ENCODE assay signal across 8 cellular contexts in the genomic region with DNA sequence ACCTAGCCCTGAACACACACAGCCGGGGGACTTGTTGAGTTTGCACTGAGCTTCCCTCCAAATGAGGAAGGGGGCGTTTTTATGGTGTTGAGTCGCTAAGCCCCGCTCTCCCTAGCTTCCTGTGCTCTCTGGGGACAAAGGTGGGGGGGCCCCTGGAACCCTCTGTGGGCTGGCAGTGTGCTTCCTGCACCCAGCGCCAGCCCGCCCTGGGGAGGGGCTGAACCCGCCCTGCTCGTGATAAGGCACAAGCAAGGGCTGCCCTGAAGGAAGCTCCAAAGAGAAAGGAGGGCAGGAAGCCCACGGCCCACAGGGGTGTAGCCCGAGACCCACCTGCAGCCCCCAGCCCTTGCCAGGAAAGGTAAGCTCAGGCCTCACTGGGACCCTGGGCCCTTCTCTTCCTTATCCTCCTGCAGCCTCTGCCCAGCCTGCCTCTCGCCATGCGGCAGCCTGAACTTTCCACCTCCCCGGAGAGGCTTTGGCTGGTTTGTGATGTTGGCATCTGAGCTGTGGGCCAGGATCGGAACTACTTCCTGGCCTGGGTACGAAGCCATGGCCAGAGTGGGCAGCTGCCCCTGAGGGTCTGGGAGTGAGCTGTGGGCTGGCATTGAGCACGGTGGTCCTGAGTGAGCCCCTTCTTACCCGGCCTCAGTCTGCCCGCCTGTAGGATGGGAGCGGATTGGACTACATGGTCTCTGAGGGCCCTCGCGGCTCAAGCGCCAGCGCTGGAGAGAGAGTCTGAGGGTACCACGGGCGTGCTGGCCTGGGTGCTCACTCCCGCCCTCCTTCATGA. TPM values are rescaled to one million over a fixed set of nuclear protein-coding genes. Genes with fewer than 3 reads are reported as not detected.
DNase-seq lines count a peak whose midpoint lies in the region; ATAC-seq and TF ChIP-seq lines count a peak whose summit lies in the region.

Gene FERMT3 (plus strand): TSS at position 265 of the 790 bp plus-strand sequence. CDS start 644 bp downstream, outside the sequence.

- H3K9me2 ChIP-seq in SU-DHL-6 (replicated peaks; ENCODE audit: insufficient read depth, low read length), result no peaks in the 10 kb centered on the region

- peaks cover 30% of the 10 kb centered on the region for H3K36me3 Mint-ChIP-seq in WTC11

- POLR2A ChIA-PET in WTC11 (lab: Charles Lee), result interaction anchor here (0.6 to 1.5 kb wide), 4 partner anchors 13 to 36 kb away, joined by 3 to 4 read pairs (median 3); partner anchors contain the start of genes NUDT22 and TRPT1

- H3K4me3 ChIP-seq in SU-DHL-6 (ENCODE audit: insufficient read depth, low read length, poor library complexity, severe bottlenecking) (peak within 1 kb of the TSS; percentile 72), lung (peak within 1 kb of the TSS; percentile 34)

- H3K27me3 ChIP-seq in SU-DHL-6 (ENCODE audit: low read length), result no peaks in the 10 kb centered on the region
- H3K27me3 ChIP-seq in lung (ENCODE audit: control insufficient read depth, insufficient read depth), result no peaks in the 10 kb centered on the region

- H3K4me2 ChIP-seq in SU-DHL-6 (ENCODE audit: low read depth, low read length, poor library complexity, severe bottlenecking), result peak within 1 kb of the TSS; percentile 97

- H3K9ac ChIP-seq in SU-DHL-6 (ENCODE audit: low read length), result peak within 1 kb of the TSS; percentile 89

- no peak for TF ChIP-seq CTCF in SU-DHL-6 (IDR thresholded peaks at IDR 0.05; ENCODE audit: insufficient read depth, low read length, poor library complexity, severe bottlenecking)
- TF ChIP-seq CTCF in lung (IDR thresholded peaks at IDR 0.05; ENCODE audit: control extremely low read depth, extremely low read depth), result no peak
- TF ChIP-seq CTCF in WTC11 (IDR thresholded peaks at IDR 0.05), result no peak

- peak; percentile 48 for DNase-seq in activated naive CD8-positive, alpha-beta T cell treated with anti-CD3 and anti-CD28 coated beads, Interleukin-2, amount 50 U/mL, for 16 hours (ENCODE audit: low read depth, low spot score)
- DNase-seq in lung (ENCODE audit: low spot score) (peak; percentile 59), putamen (ENCODE audit: low spot score) (no peak), WTC11 (ENCODE audit: low spot score) (no peak)
- DNase-seq in stimulated activated CD8-positive, alpha-beta memory T cell treated with anti-CD3 and anti-CD28 coated beads, Interleukin-4, amount 100 ng/mL, for 48 hours, result peak; percentile 84

- 31 to 44% methylated on average over 26 of the region's 26 CpGs for WGBS in lung, 2 donors

- peaks cover 0 to 3% of the 10 kb centered on the region in 2 donors for H3K4me1 ChIP-seq in lung (ENCODE audit: control insufficient read depth in 2 of 2, insufficient read depth in 2 of 2, low read length in 2 of 2)

- H3K9me3 ChIP-seq in SU-DHL-6 (ENCODE audit: insufficient read depth, low read length) (no peaks in the 10 kb centered on the region), lung (ENCODE audit: control insufficient read depth in 2 of 2, insufficient read depth in 1 of 2, low read length in 1 of 2) (peaks cover 0 to 2% of the 10 kb centered on the region in 2 donors)

- H3K4me1 Mint-ChIP-seq in WTC11, result peaks cover 6% of the 10 kb centered on the region

- CTCF ChIA-PET in WTC11 (lab: Charles Lee), result interaction anchor here (0.8 to 5.4 kb wide), 9 partner anchors 10 to 243 kb away, joined by 3 to 76 read pairs (median 5); partner anchors contain the start of genes FKBP2, NUDT22, PLCB3 and STIP1

- H3F3A ChIP-seq in SU-DHL-6 (ENCODE audit: insufficient read depth), result peaks cover 15% of the 10 kb centered on the region

- no peaks in the 10 kb centered on the region for H3K9me3 Mint-ChIP-seq in WTC11

- H3K36me3 ChIP-seq in SU-DHL-6 (ENCODE audit: low read length) (no peaks in the 10 kb centered on the region; the same call in 1 of the 2 replicates), lung (ENCODE audit: control insufficient read depth in 2 of 2, insufficient read depth in 2 of 2, low read length in 2 of 2) (peaks cover 15 to 38% of the 10 kb centered on the region in 2 donors)

- H3K4me3 Mint-ChIP-seq in WTC11, result no peak within 1 kb of the TSS

- ATAC-seq in GM21619 (IDR thresholded peaks at IDR 0.05; ENCODE audit: unreplicated experiment) (peak; percentile 41), lung (ENCODE audit: insufficient read depth, low FRiP score) (peak; percentile 21), WTC11 (no peak), HG03342 (IDR thresholded peaks at IDR 0.05; ENCODE audit: unreplicated experiment) (no peak)

- peak within 1 kb of the TSS; percentile 86 for H3K27ac ChIP-seq in SU-DHL-6 (ENCODE audit: low read depth, low read length)
- H3K27ac ChIP-seq in lung (ENCODE audit: low read depth in 1 of 2, low read length in 1 of 2), result peak within 1 kb of the TSS; percentile 70 to 96

- H3K27ac Mint-ChIP-seq in WTC11, result no peak within 1 kb of the TSS

- H2AFZ ChIP-seq in SU-DHL-6 (ENCODE audit: low read depth, low read length, severe bottlenecking), result peak within 1 kb of the TSS; percentile 24

- no peaks in the 10 kb centered on the region; the same call in 1 of the 2 replicates for H3K79me2 ChIP-seq in SU-DHL-6 (ENCODE audit: insufficient read depth, low read length)

- H4K20me1 ChIP-seq in SU-DHL-6 (ENCODE audit: low read depth, low read length), result no peaks in the 10 kb centered on the region

- no peaks in the 10 kb centered on the region for H3K27me3 Mint-ChIP-seq in WTC11 (ENCODE audit: low read depth)

TF ChIP-seq in WTC11, 78 proteins besides CTCF, POLR2A, EP300 and RAD21:
- no peak for TF ChIP-seq ATF2 (CRISPR knock-in tag; IDR thresholded peaks at IDR 0.05; ENCODE audit: borderline replicate concordance, low read depth)

RNA-seq across cellular contexts. Expression of gene FERMT3, which starts in this region (rescaled TPM):
- total RNA-seq in lung (100 to 1,000 TPM in 1 of 2 donors, 10 to 100 TPM in 1; 17.4 to 102 TPM), WTC11 (2021) (3.8 to 8.2 TPM (median 3.8 TPM) in 3 replicates)
- 100 to 1,000 TPM in 1 of 2 donors, 10 to 100 TPM in 1; 67.3 to 182 TPM for polyA plus RNA-seq in lung

Comparison
In these comparisons a context has a peak if more than half of its experiments do, and no peak if none do; other contexts are left out.
1. ATAC-seq: peak in GM21619 (single experiment) and lung (single experiment); none in WTC11 (single experiment) and HG03342 (single experiment).
2. DNase-seq: peak in activated naive CD8-positive, alpha-beta T cell treated with anti-CD3 and anti-CD28 coated beads, Interleukin-2, amount 50 U/mL, for 16 hours (single experiment), lung (single experiment) and stimulated activated CD8-positive, alpha-beta memory T cell treated with anti-CD3 and anti-CD28 coated beads, Interleukin-4, amount 100 ng/mL, for 48 hours (single experiment); none in putamen (single experiment) and WTC11 (single experiment).